ENCODE assay signal across 28 cellular contexts in genomic region chr12:25552681-25553080, GRCh38. TPM values are rescaled to one million over a fixed set of nuclear protein-coding genes. Genes with fewer than 3 reads are reported as not detected.
DNase-seq lines count a peak whose midpoint lies in the region; ATAC-seq and TF ChIP-seq lines count a peak whose summit lies in the region.
"Had no signal": no experiment of that assay in that cellular context is flagged by ENCODE, and none has a peak within 500 bp of the region (broad histone marks: within the 10 kb centered on the region; RNA-seq: fewer than 3 reads in every experiment).

No MANE protein-coding gene starts in this region.

- H3K27ac ChIP-seq in ACC112 (ENCODE audit: low read depth, low read length) = peak overlapping the region; percentile 72
- H3K27ac ChIP-seq in ascending aorta = no peak overlapping the region
- H3K27ac ChIP-seq: BLaER1 treated with 17β-estradiol and CSF1 and Interleukin-3, amounts not matched to agents 10 nM and 100 nM; epithelial cell of prostate; left ventricle myocardium inferior; prostate gland had no signal

- no peaks in the 10 kb centered on the region for H3K36me3 ChIP-seq in ACC112 (ENCODE audit: insufficient read depth, low read length)
- H3K36me3 ChIP-seq in ascending aorta = no peaks in the 10 kb centered on the region
- H3K36me3 ChIP-seq: BLaER1 treated with 17β-estradiol and CSF1 and Interleukin-3, amounts not matched to agents 10 nM and 100 nM; left ventricle myocardium inferior; prostate gland had no signal

- no peaks in the 10 kb centered on the region for H3K79me2 ChIP-seq in ACC112 (ENCODE audit: control insufficient read depth, insufficient read depth, low read length, unreplicated experiment)

- peaks cover 10% of the 10 kb centered on the region for H3K4me1 ChIP-seq in ACC112 (ENCODE audit: control insufficient read depth, insufficient read depth, low read length, unreplicated experiment)
- no peaks in the 10 kb centered on the region for H3K4me1 ChIP-seq in ascending aorta
- H3K4me1 ChIP-seq: left ventricle myocardium inferior, prostate gland had no signal

- H3K9me3 ChIP-seq in ascending aorta = no peaks in the 10 kb centered on the region
- H3K9me3 ChIP-seq: BLaER1 treated with 17β-estradiol and CSF1 and Interleukin-3, amounts not matched to agents 10 nM and 100 nM; left ventricle myocardium inferior; prostate gland had no signal

- DNase-seq in GM03348 (ENCODE audit: low spot score) = peak; percentile 12
- DNase-seq in astrocyte of the hippocampus (ENCODE audit: low read depth, low spot score) = peak; percentile 30
- DNase-seq in hepatic stellate cell (ENCODE audit: low spot score) = peak; percentile 48
- DNase-seq in NCI-H748 (lab: John Stamatoyannopoulos, UW; ENCODE audit: unreplicated experiment) = no peak
- no peak for DNase-seq in ascending aorta (ENCODE audit: low spot score in 2 of 2)
- no peak for DNase-seq in NCI-H146 treated with DMSO at 0.1 percent for 48 hours (lab: John Stamatoyannopoulos, UW; ENCODE audit: unreplicated experiment)
- DNase-seq: activated CD4-positive, alpha-beta T cell treated with anti-CD3 and anti-CD28 coated beads, Interleukin-2, amount 50 U/mL, for 4 hours; activated naive CD4-positive, alpha-beta T cell; activated T-cell treated with anti-CD3 and anti-CD28 coated beads, Interleukin-2, amount 50 U/mL, for 72 hours; effector CD8-positive, alpha-beta T cell; GOT3; hypothalamus; immature natural killer cell; left ventricle myocardium inferior; NCI-H1105; NCI-H2029 treated with DMSO at 0.1 percent for 48 hours; NCI-H69; SIG-M5; T-helper 1 cell had no signal

- no peak for ATAC-seq in GM18909 (IDR thresholded peaks at IDR 0.05; ENCODE audit: poor library complexity, unreplicated experiment)
- ATAC-seq: activated T-cell treated with anti-CD3 and anti-CD28 coated beads, Interleukin-2, amount 50 U/mL, for 72 hours had no signal

- no peak overlapping the region for H2AFZ ChIP-seq in ACC112 (ENCODE audit: low read length, unreplicated experiment)

- H3K27me3 ChIP-seq in ACC112 (ENCODE audit: insufficient read depth, low read length) (no peaks in the 10 kb centered on the region), ascending aorta (no peaks in the 10 kb centered on the region)

- H3K4me3 ChIP-seq in ACC112 (ENCODE audit: low read depth, low read length) = no peak overlapping the region
- no peak overlapping the region for H3K4me3 ChIP-seq in ascending aorta
- H3K4me3 ChIP-seq: BLaER1 treated with 17β-estradiol and CSF1 and Interleukin-3, amounts not matched to agents 10 nM and 100 nM; left ventricle myocardium inferior; prostate gland had no signal

- no peak for TF ChIP-seq CTCF in ascending aorta (IDR thresholded peaks at IDR 0.05)

- intact Hi-C loops in ascending aorta (cut with DNase I) = no loop called here

RNA-seq across cellular contexts. Expression of gene LMNTD1, which starts 0.4 kb away (rescaled TPM):
- not detected for total RNA-seq in ascending aorta
- total RNA-seq: A172; activated T-cell treated with anti-CD3 and anti-CD28 coated beads, Interleukin-2, amount 50 U/mL, for 72 hours; bronchial epithelial cell; left ventricle myocardium inferior; mesenteric fat pad; myocyte had no signal

Comparison
In these comparisons a context has a peak if more than half of its experiments do, and no peak if none do; other contexts are left out.
1. DNase-seq: peak in GM03348 (single experiment), astrocyte of the hippocampus (single experiment) and hepatic stellate cell (single experiment); none in NCI-H748 (single experiment), ascending aorta (0 of 2) and NCI-H146 treated with DMSO at 0.1 percent for 48 hours (single experiment).